ENCODE assay signal across 8 cellular contexts in the genomic region with DNA sequence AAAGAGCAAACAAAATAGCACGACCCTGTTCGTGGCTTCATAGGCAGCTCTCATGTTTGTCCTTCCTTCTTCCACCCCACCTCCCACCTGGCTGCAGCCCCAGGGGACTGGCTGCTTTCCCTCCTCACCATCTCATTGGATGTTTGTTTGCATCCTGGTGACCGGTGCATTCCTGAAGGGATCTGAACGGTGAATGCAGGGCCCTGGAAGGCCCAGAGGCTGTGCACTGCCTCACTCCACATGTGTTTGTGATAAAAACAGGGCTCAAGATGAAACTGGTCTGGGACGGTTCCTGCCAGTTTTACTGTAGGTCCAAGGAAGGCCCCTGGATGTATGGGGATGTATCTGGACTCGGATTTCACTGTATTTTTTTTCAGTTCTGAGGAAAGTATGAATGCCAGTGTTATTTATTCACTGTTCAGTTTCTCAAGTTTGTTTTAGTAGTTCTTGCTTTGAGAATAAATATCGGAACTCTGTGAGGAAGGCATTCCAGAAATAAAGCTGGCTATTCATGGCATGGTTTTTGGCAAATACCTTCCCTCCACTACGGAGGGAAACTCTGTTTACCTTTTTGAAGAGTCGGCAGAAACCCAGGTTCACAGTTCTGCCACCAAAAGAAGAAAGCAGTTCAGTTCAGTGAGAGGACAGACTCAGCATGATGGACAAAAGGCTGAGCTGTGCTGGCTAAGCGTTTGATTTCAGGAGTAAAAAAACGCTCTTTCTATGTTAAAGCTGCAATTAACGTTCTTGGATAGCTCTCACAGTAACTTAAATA. TPM values are rescaled to one million over a fixed set of nuclear protein-coding genes. Genes with fewer than 3 reads are reported as not detected.
A peak's percentile ranks its signal among the peaks of the same experiment; 100 is the strongest.
DNase-seq lines count a peak whose midpoint lies in the region; ATAC-seq and TF ChIP-seq lines count a peak whose summit lies in the region.

No MANE protein-coding gene starts in this region.

- H3K4me3 ChIP-seq in H7 (ENCODE audit: insufficient read depth, low read depth, low read length) = no peak overlapping the region
- H3K4me3 ChIP-seq in sigmoid colon = no peak overlapping the region

- no peak for TF ChIP-seq CTCF in sigmoid colon (IDR thresholded peaks at IDR 0.05)

- H3K4me1 ChIP-seq in sigmoid colon = peaks cover 0 to 18% (median 12%) of the 10 kb centered on the region in 4 donors

- DNase-seq in H7 (peak; percentile 79), left ventricle myocardium superior (no peak), sigmoid colon (no peak), occipital lobe (lab: John Stamatoyannopoulos, UW) (no peak), cerebellar nuclear complex (lab: John Stamatoyannopoulos, UW) (no peak)
- DNase-seq in activated naive CD4-positive, alpha-beta T cell treated with anti-CD3 and anti-CD28 coated beads, Interleukin-2, amount 50 U/mL, for 16 hours = no peak

- no peaks in the 10 kb centered on the region for H3K27me3 ChIP-seq in H7 (ENCODE audit: control insufficient read depth, insufficient read depth, low read length)
- H3K27me3 ChIP-seq in sigmoid colon = no peaks in the 10 kb centered on the region

- no peak for TF ChIP-seq EP300 in sigmoid colon (IDR thresholded peaks at IDR 0.05)

- no peaks in the 10 kb centered on the region for H3K36me3 ChIP-seq in H7 (replicated peaks; ENCODE audit: control insufficient read depth, insufficient read depth, low read length)
- H3K36me3 ChIP-seq in sigmoid colon = no peaks in the 10 kb centered on the region

- ATAC-seq in activated T-helper 17 cell treated with anti-CD3 and anti-CD28 coated beads, Interleukin-2, amount 50 U/mL, for 72 hours (replicated peaks) = no peak
- ATAC-seq in left ventricle myocardium superior (peak; percentile 63), HG02840 (IDR thresholded peaks at IDR 0.05; ENCODE audit: low FRiP score, unreplicated experiment) (no peak)

- peak overlapping the region; percentile 64 to 81 (median 76) for H3K27ac ChIP-seq in sigmoid colon

- H3K27ac Mint-ChIP-seq in activated T-helper 17 cell treated with anti-CD3 and anti-CD28 coated beads, Interleukin-2, amount 50 U/mL, for 72 hours = peak overlapping the region; percentile 40

- peak overlapping the region; percentile 55 for H3K4me3 Mint-ChIP-seq in activated T-helper 17 cell treated with anti-CD3 and anti-CD28 coated beads, Interleukin-2, amount 50 U/mL, for 72 hours

- H3K4me1 Mint-ChIP-seq in activated T-helper 17 cell treated with anti-CD3 and anti-CD28 coated beads, Interleukin-2, amount 50 U/mL, for 72 hours = no peaks in the 10 kb centered on the region

- no peaks in the 10 kb centered on the region for H3K27me3 Mint-ChIP-seq in activated T-helper 17 cell treated with anti-CD3 and anti-CD28 coated beads, Interleukin-2, amount 50 U/mL, for 72 hours

- TF ChIP-seq POLR2A in sigmoid colon (IDR thresholded peaks at IDR 0.05) = no peak

- H3K36me3 Mint-ChIP-seq in activated T-helper 17 cell treated with anti-CD3 and anti-CD28 coated beads, Interleukin-2, amount 50 U/mL, for 72 hours (ENCODE audit: low read depth) = no peaks in the 10 kb centered on the region

- no peaks in the 10 kb centered on the region for H3K9me3 Mint-ChIP-seq in activated T-helper 17 cell treated with anti-CD3 and anti-CD28 coated beads, Interleukin-2, amount 50 U/mL, for 72 hours

- intact Hi-C loops in left ventricle myocardium superior (cut with micrococcal nuclease) = no loop called here
- intact Hi-C loops in sigmoid colon (cut with DNase I) = no loop called here

- 72 to 81% methylated on average over 12 of the region's 12 CpGs for WGBS in sigmoid colon, 2 donors

- no peaks in the 10 kb centered on the region for H3K9me3 ChIP-seq in sigmoid colon

RNA-seq across cellular contexts. Expression of a gene that starts 42.6 kb away (rescaled TPM):
- 309 and 364 TPM in 2 replicates for total RNA-seq in H7 (2014; rRNA removed; shearing (Covaris generic))
- under 1 TPM; 0.24 to 0.93 TPM for total RNA-seq in activated T-helper 17 cell treated with anti-CD3 and anti-CD28 coated beads, Interleukin-2, amount 50 U/mL, for 72 hours
- total RNA-seq in left ventricle myocardium superior (51.8 TPM), sigmoid colon (100 to 1,000 TPM; 157 to 247 (median 170) TPM), occipital lobe (199 TPM)
- 10 to 100 TPM; 58.3 to 96.4 (median 80.2) TPM for polyA plus RNA-seq in sigmoid colon

Comparison
In these comparisons a context has a peak if more than half of its experiments do, and no peak if none do; other contexts are left out.
1. RNA of a gene that starts 42.6 kb away (total RNA-seq): 309 to 364 TPM in H7, 199 TPM in occipital lobe (single experiment), 157 to 247 TPM in sigmoid colon and 51.8 TPM in left ventricle myocardium superior (single experiment); 0.24 to 0.93 TPM in activated T-helper 17 cell treated with anti-CD3 and anti-CD28 coated beads, Interleukin-2, amount 50 U/mL, for 72 hours; every median in the first group is over 10 times any median in the second.